ENCODE assay signal across 24 cellular contexts in genomic region chr11:68457898-68458249, GRCh38. TPM values are rescaled to one million over a fixed set of nuclear protein-coding genes. Genes with fewer than 3 reads are reported as not detected.
DNase-seq lines count a peak whose midpoint lies in the region; ATAC-seq and TF ChIP-seq lines count a peak whose summit lies in the region.
"Had no signal": no experiment of that assay in that cellular context is flagged by ENCODE, and none has a peak within 500 bp of the region (broad histone marks: within the 10 kb centered on the region; RNA-seq: fewer than 3 reads in every experiment).

No MANE protein-coding gene starts in this region.

- H3K4me2 ChIP-seq in hepatocyte = no peak overlapping the region

- no peak overlapping the region for H3K4me3 ChIP-seq in right atrium auricular region
- no peak overlapping the region for H3K4me3 ChIP-seq in hepatocyte
- H3K4me3 ChIP-seq in upper lobe of right lung = no peak overlapping the region
- H3K4me3 ChIP-seq: esophagus muscularis mucosa, GM23248, SJCRH30, tibial artery had no signal

- H4K20me1 ChIP-seq in hepatocyte (ENCODE audit: insufficient read depth, poor library complexity, severe bottlenecking) = peaks cover 18% of the 10 kb centered on the region

- intact Hi-C loops in cardiac septum (cut with DNase I) (no loop called here), upper lobe of right lung (cut with DNase I) (no loop called here)

- no peaks in the 10 kb centered on the region for H3K9me3 Mint-ChIP-seq in naive thymus-derived CD8-positive, alpha-beta T cell
- H3K9me3 Mint-ChIP-seq: activated T-cell treated with anti-CD3 and anti-CD28 coated beads, Interleukin-2, amount 50 U/mL, for 24 hours; stimulated activated naive CD8-positive, alpha-beta T cell treated with anti-CD3 and anti-CD28 coated beads, Interleukin-15, amount 100 ng/mL, for 72 hours; T-cell had no signal

- ATAC-seq in naive thymus-derived CD8-positive, alpha-beta T cell = no peak
- ATAC-seq in upper lobe of right lung (no peak), GM21367 (IDR thresholded peaks at IDR 0.05; ENCODE audit: unreplicated experiment) (no peak)
- ATAC-seq: stimulated activated naive CD8-positive, alpha-beta T cell treated with anti-CD3 and anti-CD28 coated beads, Interleukin-15, amount 100 ng/mL, for 72 hours; T-cell had no signal

- POLR2A ChIA-PET in naive thymus-derived CD8-positive, alpha-beta T cell (lab: Charles Lee) = no interaction called here

- peaks cover 0 to 3% (median 0%) of the 10 kb centered on the region in 3 donors for H3K36me3 Mint-ChIP-seq in naive thymus-derived CD8-positive, alpha-beta T cell

- H3K27me3 Mint-ChIP-seq in naive thymus-derived CD8-positive, alpha-beta T cell = no peaks in the 10 kb centered on the region
- H3K27me3 Mint-ChIP-seq: activated T-cell treated with anti-CD3 and anti-CD28 coated beads, Interleukin-2, amount 50 U/mL, for 24 hours; stimulated activated naive CD8-positive, alpha-beta T cell treated with anti-CD3 and anti-CD28 coated beads, Interleukin-15, amount 100 ng/mL, for 72 hours; T-cell had no signal

- H3K36me3 ChIP-seq in right atrium auricular region = no peaks in the 10 kb centered on the region
- no peaks in the 10 kb centered on the region for H3K36me3 ChIP-seq in hepatocyte (replicated peaks; ENCODE audit: insufficient read depth, low read depth)
- no peaks in the 10 kb centered on the region for H3K36me3 ChIP-seq in upper lobe of right lung
- H3K36me3 ChIP-seq: esophagus muscularis mucosa, SJCRH30, tibial artery had no signal

- peaks cover 19% of the 10 kb centered on the region for H3K79me2 ChIP-seq in hepatocyte

- H3K27ac ChIP-seq in right atrium auricular region (no peak overlapping the region), hepatocyte (no peak overlapping the region), upper lobe of right lung (no peak overlapping the region)
- H3K27ac ChIP-seq: esophagus muscularis mucosa, GM23248, SJCRH30, tibial artery had no signal

- H3K4me1 Mint-ChIP-seq in naive thymus-derived CD8-positive, alpha-beta T cell = peaks cover 9 to 23% (median 15%) of the 10 kb centered on the region in 4 donors

- H3K27me3 ChIP-seq in right atrium auricular region (no peaks in the 10 kb centered on the region), hepatocyte (no peaks in the 10 kb centered on the region), upper lobe of right lung (no peaks in the 10 kb centered on the region)
- H3K27me3 ChIP-seq: esophagus muscularis mucosa, SJCRH30, tibial artery had no signal

- DNase-seq in cardiac septum (ENCODE audit: low spot score) = peak; percentile 57
- DNase-seq in right atrium auricular region (ENCODE audit: low spot score) = no peak
- peak; percentile 8 for DNase-seq in hepatocyte (ENCODE audit: low spot score)
- no peak for DNase-seq in naive thymus-derived CD8-positive, alpha-beta T cell
- peak; percentile 52 for DNase-seq in upper lobe of right lung
- DNase-seq in NCI-H146 treated with DMSO at 0.1 percent for 48 hours (lab: John Stamatoyannopoulos, UW; ENCODE audit: unreplicated experiment) = no peak
- no peak for DNase-seq in NCI-H1694 treated with DMSO at 0.1 percent for 48 hours (lab: John Stamatoyannopoulos, UW)
- DNase-seq: activated CD4-positive, CD25-positive, alpha-beta regulatory T cell treated with anti-CD3 and anti-CD28 coated beads, Interleukin-2, amount 50 U/mL, for 72 hours; activated naive CD4-positive, alpha-beta T cell treated with anti-CD3 and anti-CD28 coated beads, Interleukin-2, amount 50 U/mL, for 16 hours; activated T-cell treated with anti-CD3 and anti-CD28 coated beads, Interleukin-2, amount 50 U/mL, for 24 hours; effector memory CD4-positive, alpha-beta T cell; GM23248; Kasumi-1; mesenchymal stem cell; NCI-H1048; NCI-H2029; NCI-H446 treated with DMSO at 0.1 percent for 48 hours; SJCRH30; stimulated activated CD4-positive, alpha-beta T cell treated with anti-CD3 and anti-CD28 coated beads, Interleukin-4, amount 100 ng/mL, for 24 hours; stimulated activated naive CD8-positive, alpha-beta T cell treated with anti-CD3 and anti-CD28 coated beads, Interleukin-15, amount 100 ng/mL, for 72 hours; T-cell; tibial artery had no signal

- whole genome bisulfite sequencing in hepatocyte (ENCODE audit: low lambda C conversion rate, missing lambda C conversion rate) = 90% methylated on average over 7 of the region's 7 CpGs

- no peaks in the 10 kb centered on the region for H3K9me2 ChIP-seq in hepatocyte (replicated peaks; ENCODE audit: insufficient read depth)

- TF ChIP-seq CTCF in right atrium auricular region (IDR thresholded peaks at IDR 0.05) = no peak
- TF ChIP-seq CTCF in hepatocyte (IDR thresholded peaks at IDR 0.05; ENCODE audit: poor library complexity) = no peak
- no peak for TF ChIP-seq CTCF in upper lobe of right lung (IDR thresholded peaks at IDR 0.05)

- peak overlapping the region in 6 of 10 donors; percentile 46 to 83 (median 66) for H3K27ac Mint-ChIP-seq in naive thymus-derived CD8-positive, alpha-beta T cell
- H3K27ac Mint-ChIP-seq: activated T-cell treated with anti-CD3 and anti-CD28 coated beads, Interleukin-2, amount 50 U/mL, for 24 hours; stimulated activated naive CD8-positive, alpha-beta T cell treated with anti-CD3 and anti-CD28 coated beads, Interleukin-15, amount 100 ng/mL, for 72 hours had no signal

- H2AFZ ChIP-seq in hepatocyte = no peak overlapping the region
- H2AFZ ChIP-seq: GM23248 had no signal

- H3K4me3 Mint-ChIP-seq in naive thymus-derived CD8-positive, alpha-beta T cell = peak overlapping the region in 2 of 10 donors; percentile 14 to 53
- H3K4me3 Mint-ChIP-seq: activated T-cell treated with anti-CD3 and anti-CD28 coated beads, Interleukin-2, amount 50 U/mL, for 24 hours; stimulated activated naive CD8-positive, alpha-beta T cell treated with anti-CD3 and anti-CD28 coated beads, Interleukin-15, amount 100 ng/mL, for 72 hours had no signal

- H3K9me3 ChIP-seq in right atrium auricular region (no peaks in the 10 kb centered on the region), hepatocyte (ENCODE audit: low read depth) (no peaks in the 10 kb centered on the region), upper lobe of right lung (no peaks in the 10 kb centered on the region)
- H3K9me3 ChIP-seq: esophagus muscularis mucosa, SJCRH30, tibial artery had no signal

- H3K4me1 ChIP-seq in right atrium auricular region (peaks cover 0 to 20% of the 10 kb centered on the region in 2 donors), hepatocyte (ENCODE audit: insufficient read depth) (peaks cover 7% of the 10 kb centered on the region), upper lobe of right lung (peaks cover 22% of the 10 kb centered on the region)
- H3K4me1 ChIP-seq: SJCRH30 had no signal

RNA-seq across cellular contexts. Expression of gene PPP6R3, which starts 2.7 kb away (rescaled TPM):
- total RNA-seq in cardiac septum = 92.4 TPM
- total RNA-seq in right atrium auricular region = 10 to 100 TPM; 81.1 to 95.2 TPM
- total RNA-seq in hepatocyte = 108 and 126 TPM in 2 replicates
- 31.5 and 57.3 TPM in 2 replicates for polyA plus RNA-seq in hepatocyte
- total RNA-seq in naive thymus-derived CD8-positive, alpha-beta T cell = 100 to 1,000 TPM; 154 to 169 TPM
- polyA plus RNA-seq in naive thymus-derived CD8-positive, alpha-beta T cell = 10 to 100 TPM; 44.0 to 46.6 (median 45.1) TPM
- total RNA-seq in upper lobe of right lung = 93.2 TPM

Comparison
In these comparisons a context has a peak if more than half of its experiments do, and no peak if none do; other contexts are left out.
1. DNase-seq: peak in cardiac septum (single experiment), hepatocyte (single experiment) and upper lobe of right lung (single experiment); none in right atrium auricular region (single experiment), naive thymus-derived CD8-positive, alpha-beta T cell (0 of 10), NCI-H146 treated with DMSO at 0.1 percent for 48 hours (single experiment) and NCI-H1694 treated with DMSO at 0.1 percent for 48 hours (single experiment).